Comparison of ENCODE assay signal across 16 cellular contexts in genomic region chr20:50367104-50367674, GRCh38.
DNase-seq lines count a peak whose midpoint lies in the region; ATAC-seq and TF ChIP-seq lines count a peak whose summit lies in the region.
"Had no signal": no experiment of that assay in that cellular context is flagged by ENCODE, and none has a peak within 500 bp of the region (broad histone marks: within the 10 kb centered on the region; RNA-seq: fewer than 3 reads in every experiment).

No MANE protein-coding gene starts in this region.

- no peak for DNase-seq in left ventricle myocardium inferior
- no peak for DNase-seq in Right ventricle myocardium inferior (ENCODE audit: missing footprints)
- DNase-seq in body of pancreas, result no peak
- no peak for DNase-seq in mesenchymal stem cell
- no peak for DNase-seq in WERI-Rb-1
- no peak for DNase-seq in activated CD4-positive, alpha-beta memory T cell treated with anti-CD3 and anti-CD28 coated beads for 36 hours
- DNase-seq in CD8-positive, alpha-beta memory T cell, result no peak
- DNase-seq in MG63, result no peak
- DNase-seq: aorta, HFFc6 had no signal

- H2BK5ac ChIP-seq in mesenchymal stem cell (ENCODE audit: low read depth, low read length, poor library complexity, severe bottlenecking), result no peak overlapping the region

- H3K4me1 Mint-ChIP-seq in activated CD4-positive, alpha-beta memory T cell treated with anti-CD3 and anti-CD28 coated beads for 36 hours (ENCODE audit: low read depth), result peaks cover 11% of the 10 kb centered on the region
- H3K4me1 Mint-ChIP-seq in CD8-positive, alpha-beta memory T cell, result peaks cover 7 to 11% (median 7%) of the 10 kb centered on the region in 3 donors

- H3K18ac ChIP-seq in mesenchymal stem cell (ENCODE audit: low read depth in 1 of 2, low read length in 2 of 2), result peak overlapping the region; percentile 67 to 90

- H3K27me3 ChIP-seq in left ventricle myocardium inferior (ENCODE audit: low read depth), result no peaks in the 10 kb centered on the region
- no peaks in the 10 kb centered on the region for H3K27me3 ChIP-seq in body of pancreas
- H3K27me3 ChIP-seq in mesenchymal stem cell (ENCODE audit: control insufficient read depth in 1 of 2, insufficient read depth in 1 of 2, low read length in 2 of 2), result peaks cover 0 to 3% of the 10 kb centered on the region in 2 experiments
- no peaks in the 10 kb centered on the region for H3K27me3 ChIP-seq in WERI-Rb-1 (ENCODE audit: insufficient read depth, low read depth, severe bottlenecking)
- H3K27me3 ChIP-seq in CD8-positive, alpha-beta memory T cell (ENCODE audit: insufficient read depth, low read length, poor library complexity, severe bottlenecking), result no peaks in the 10 kb centered on the region
- no peaks in the 10 kb centered on the region for H3K27me3 ChIP-seq in MG63
- H3K27me3 ChIP-seq: tibial nerve had no signal

- H3K27ac Mint-ChIP-seq in activated CD4-positive, alpha-beta memory T cell treated with anti-CD3 and anti-CD28 coated beads for 36 hours, result no peak overlapping the region
- no peak overlapping the region for H3K27ac Mint-ChIP-seq in CD8-positive, alpha-beta memory T cell
- H3K27ac Mint-ChIP-seq: activated CD8-positive, alpha-beta memory T cell treated with anti-CD3 and anti-CD28 coated beads, Interleukin-2, amount 10 ng/mL, durations not matched to agents 7 days and 5 days; activated naive CD4-positive, alpha-beta T cell treated with anti-CD3 and anti-CD28 coated beads, Interleukin-2, amount 50 U/mL, for 72 hours; activated T-helper 1 cell treated with anti-CD3 and anti-CD28 coated beads, Interleukin-12 subunit alpha, Interleukin-12 subunit beta, Interleukin-2, Interleukin-4 antibody, amounts not matched to agents 30 ng/mL and 10 ng/mL and 1 ng/mL, durations not matched to agents 14 hours and 24 hours and 36 hours; HFFc6; stimulated activated naive CD8-positive, alpha-beta T cell treated with anti-CD3 and anti-CD28 coated beads, Interleukin-15, Interleukin-2, amounts not matched to agents 100 ng/mL and 50 ng/mL, for 24 hours had no signal

- H3K79me1 ChIP-seq in mesenchymal stem cell (replicated peaks; ENCODE audit: low read length, poor library complexity, severe bottlenecking), result no peaks in the 10 kb centered on the region

- H3K9me3 ChIP-seq in left ventricle myocardium inferior (replicated peaks), result peaks cover 3% of the 10 kb centered on the region
- H3K9me3 ChIP-seq in body of pancreas, result no peaks in the 10 kb centered on the region
- no peaks in the 10 kb centered on the region for H3K9me3 ChIP-seq in mesenchymal stem cell (ENCODE audit: control insufficient read depth, low read length)
- no peaks in the 10 kb centered on the region for H3K9me3 ChIP-seq in WERI-Rb-1 (ENCODE audit: severe bottlenecking)
- no peaks in the 10 kb centered on the region for H3K9me3 ChIP-seq in CD8-positive, alpha-beta memory T cell (ENCODE audit: low read length)
- no peaks in the 10 kb centered on the region for H3K9me3 ChIP-seq in MG63

- peak overlapping the region; percentile 19 for H3K27ac ChIP-seq in left ventricle myocardium inferior (replicated peaks)
- H3K27ac ChIP-seq in body of pancreas, result peak overlapping the region in 3 of 4 donors; percentile 45 to 60 (median 48)
- no peak overlapping the region for H3K27ac ChIP-seq in mesenchymal stem cell (ENCODE audit: low read length, poor library complexity, severe bottlenecking)
- H3K27ac ChIP-seq in WERI-Rb-1, result no peak overlapping the region
- no peak overlapping the region for H3K27ac ChIP-seq in CD8-positive, alpha-beta memory T cell (ENCODE audit: low read depth, low read length)
- H3K27ac ChIP-seq: C4-2B had no signal

- no peak for TF ChIP-seq POLR2A in body of pancreas (IDR thresholded peaks at IDR 0.05)

- no peak overlapping the region for H3K9ac ChIP-seq in mesenchymal stem cell (ENCODE audit: low read length)

- peak overlapping the region; percentile 20 to 80 for H2BK12ac ChIP-seq in mesenchymal stem cell (ENCODE audit: low read length in 2 of 2)

- H3K4ac ChIP-seq in mesenchymal stem cell (ENCODE audit: low read depth in 1 of 2, low read length in 2 of 2), result peak overlapping the region in 1 of 2 experiments; percentile 57

- peaks cover 4% of the 10 kb centered on the region for H3K27me3 Mint-ChIP-seq in activated CD4-positive, alpha-beta memory T cell treated with anti-CD3 and anti-CD28 coated beads for 36 hours
- peaks cover 13 to 17% of the 10 kb centered on the region in 2 donors for H3K27me3 Mint-ChIP-seq in CD8-positive, alpha-beta memory T cell

- H3K4me3 ChIP-seq in left ventricle myocardium inferior (no peak overlapping the region), body of pancreas (no peak overlapping the region), mesenchymal stem cell (ENCODE audit: insufficient read depth in 1 of 2, low read depth in 1 of 2, low read length in 2 of 2) (no peak overlapping the region), WERI-Rb-1 (ENCODE audit: low read depth, low read length) (no peak overlapping the region), MG63 (no peak overlapping the region)
- H3K4me3 ChIP-seq in CD8-positive, alpha-beta memory T cell (ENCODE audit: low read length), result no peak overlapping the region
- H3K4me3 ChIP-seq: tibial nerve had no signal

- CTCF ChIA-PET in activated CD4-positive, alpha-beta memory T cell treated with anti-CD3 and anti-CD28 coated beads for 36 hours (lab: Charles Lee), result no interaction called here
- CTCF ChIA-PET in CD8-positive, alpha-beta memory T cell (lab: Charles Lee), result no interaction called here

- H3K36me3 ChIP-seq in left ventricle myocardium inferior (no peaks in the 10 kb centered on the region), body of pancreas (replicated peaks in 1 of 2; ENCODE audit: insufficient read depth in 1 of 2, low read depth in 2 of 2) (no peaks in the 10 kb centered on the region), mesenchymal stem cell (ENCODE audit: control insufficient read depth in 1 of 2, insufficient read depth in 2 of 2, low read depth in 1 of 2, low read length in 2 of 2) (no peaks in the 10 kb centered on the region), WERI-Rb-1 (no peaks in the 10 kb centered on the region), MG63 (no peaks in the 10 kb centered on the region)
- no peaks in the 10 kb centered on the region for H3K36me3 ChIP-seq in CD8-positive, alpha-beta memory T cell (ENCODE audit: insufficient read depth, low read length)
- H3K36me3 ChIP-seq: tibial nerve had no signal

- no peak overlapping the region for H2AK5ac ChIP-seq in mesenchymal stem cell (ENCODE audit: low read length, severe bottlenecking)

- POLR2A ChIA-PET in activated CD4-positive, alpha-beta memory T cell treated with anti-CD3 and anti-CD28 coated beads for 36 hours (lab: Charles Lee), result no interaction called here
- POLR2A ChIA-PET in CD8-positive, alpha-beta memory T cell (lab: Charles Lee), result no interaction called here

- TF ChIP-seq CTCF in left ventricle myocardium inferior (IDR thresholded peaks at IDR 0.05; ENCODE audit: borderline replicate concordance) (no peak), body of pancreas (IDR thresholded peaks at IDR 0.05) (no peak), WERI-Rb-1 (IDR thresholded peaks at IDR 0.05; ENCODE audit: low read depth, low read length) (no peak)

- no peak overlapping the region for H3K4me3 Mint-ChIP-seq in activated CD4-positive, alpha-beta memory T cell treated with anti-CD3 and anti-CD28 coated beads for 36 hours
- H3K4me3 Mint-ChIP-seq in CD8-positive, alpha-beta memory T cell, result no peak overlapping the region
- H3K4me3 Mint-ChIP-seq: activated CD8-positive, alpha-beta memory T cell treated with anti-CD3 and anti-CD28 coated beads, Interleukin-2, amount 10 ng/mL, durations not matched to agents 7 days and 5 days had no signal

- H4K8ac ChIP-seq in mesenchymal stem cell (ENCODE audit: low read length), result no peak overlapping the region

- no peak overlapping the region for H2AFZ ChIP-seq in mesenchymal stem cell (ENCODE audit: low read depth, low read length)

- peak overlapping the region; percentile 21 for H2BK120ac ChIP-seq in mesenchymal stem cell (ENCODE audit: low read depth, low read length)

- H3K4me2 ChIP-seq in mesenchymal stem cell (ENCODE audit: low read length, poor library complexity, severe bottlenecking), result no peak overlapping the region

- H3K4me1 ChIP-seq in left ventricle myocardium inferior (peaks cover 16% of the 10 kb centered on the region), body of pancreas (peaks cover 41% of the 10 kb centered on the region), mesenchymal stem cell (ENCODE audit: control insufficient read depth, insufficient read depth, low read depth, low read length) (no peaks in the 10 kb centered on the region)
- no peaks in the 10 kb centered on the region for H3K4me1 ChIP-seq in CD8-positive, alpha-beta memory T cell (ENCODE audit: insufficient read depth, low read length)

- H2BK15ac ChIP-seq in mesenchymal stem cell (ENCODE audit: low read depth, poor library complexity, severe bottlenecking), result peak overlapping the region; percentile 75

- H3K14ac ChIP-seq in mesenchymal stem cell (ENCODE audit: low read length in 2 of 2), result no peak overlapping the region

- peak overlapping the region; percentile 70 for H4K91ac ChIP-seq in mesenchymal stem cell (ENCODE audit: low read length)

- WGBS in body of pancreas, 2 donors, result 43 to 48% methylated on average over 5 of the region's 5 CpGs
- 87% methylated on average over 3 of the region's 5 CpGs for WGBS in mesenchymal stem cell

- H3K36me3 Mint-ChIP-seq in activated CD4-positive, alpha-beta memory T cell treated with anti-CD3 and anti-CD28 coated beads for 36 hours, result no peaks in the 10 kb centered on the region
- no peaks in the 10 kb centered on the region for H3K36me3 Mint-ChIP-seq in CD8-positive, alpha-beta memory T cell
- H3K36me3 Mint-ChIP-seq: activated CD8-positive, alpha-beta memory T cell treated with anti-CD3 and anti-CD28 coated beads, Interleukin-2, amount 10 ng/mL, durations not matched to agents 7 days and 5 days; activated naive CD4-positive, alpha-beta T cell treated with anti-CD3 and anti-CD28 coated beads, Interleukin-2, amount 50 U/mL, for 72 hours had no signal

- no peaks in the 10 kb centered on the region for H3K9me3 Mint-ChIP-seq in activated CD4-positive, alpha-beta memory T cell treated with anti-CD3 and anti-CD28 coated beads for 36 hours
- no peaks in the 10 kb centered on the region for H3K9me3 Mint-ChIP-seq in CD8-positive, alpha-beta memory T cell
- H3K9me3 Mint-ChIP-seq: activated T-helper 1 cell treated with anti-CD3 and anti-CD28 coated beads, Interleukin-12 subunit alpha, Interleukin-12 subunit beta, Interleukin-2, Interleukin-4 antibody, amounts not matched to agents 30 ng/mL and 10 ng/mL and 1 ng/mL, durations not matched to agents 14 hours and 24 hours and 36 hours; HFFc6; stimulated activated naive CD8-positive, alpha-beta T cell treated with anti-CD3 and anti-CD28 coated beads, Interleukin-15, Interleukin-2, amounts not matched to agents 100 ng/mL and 50 ng/mL, for 24 hours had no signal

- ATAC-seq in Right ventricle myocardium inferior, result no peak
- ATAC-seq in body of pancreas, result no peak
- ATAC-seq: activated naive CD4-positive, alpha-beta T cell treated with anti-CD3 and anti-CD28 coated beads, Interleukin-2, amount 50 U/mL, for 72 hours had no signal

- no peak overlapping the region for H3K23ac ChIP-seq in mesenchymal stem cell (ENCODE audit: low read length in 2 of 2)

- intact Hi-C loops in left ventricle myocardium inferior (cut with micrococcal nuclease) (no loop called here), Right ventricle myocardium inferior (cut with DNase I) (no loop called here), body of pancreas (cut with DNase I) (no loop called here)
- intact Hi-C loops in activated CD4-positive, alpha-beta memory T cell treated with anti-CD3 and anti-CD28 coated beads for 36 hours (cut with micrococcal nuclease), result no loop called here

Comparison
In these comparisons a context has a peak if more than half of its experiments do, and no peak if none do; other contexts are left out.
1. H3K27ac ChIP-seq: peak in left ventricle myocardium inferior (single experiment) and body of pancreas (3 of 4); none in mesenchymal stem cell (single experiment), WERI-Rb-1 (single experiment) and CD8-positive, alpha-beta memory T cell (single experiment).